In genomic region chr6:97401533-97401932, GRCh38 we compare ENCODE assay signal across 17 cellular contexts.
A peak's percentile ranks its signal among the peaks of the same experiment; 100 is the strongest.
DNase-seq lines count a peak whose midpoint lies in the region; ATAC-seq and TF ChIP-seq lines count a peak whose summit lies in the region.
"Had no signal": no experiment of that assay in that cellular context is flagged by ENCODE, and none has a peak within 500 bp of the region (broad histone marks: within the 10 kb centered on the region; RNA-seq: fewer than 3 reads in every experiment).

No MANE protein-coding gene starts in this region.

- H3K36me3 ChIP-seq in heart left ventricle = no peaks in the 10 kb centered on the region

- no peak for TF ChIP-seq POLR2A in heart left ventricle (IDR thresholded peaks at IDR 0.05)

- H3K27me3 ChIP-seq in heart left ventricle = no peaks in the 10 kb centered on the region

- 21 to 30% (median 24%) methylated on average over 2 of the region's 2 CpGs for WGBS in heart left ventricle, 4 donors

- no peak for DNase-seq in heart left ventricle
- no peak for DNase-seq in left cardiac atrium
- peak; percentile 18 for DNase-seq in RKO (ENCODE audit: low spot score)
- peak; percentile 87 for DNase-seq in fibroblast of the aortic adventitia (ENCODE audit: low read depth)
- DNase-seq in superior temporal gyrus (ENCODE audit: extremely low spot score) = peak; percentile 7
- DNase-seq in GM19240 (ENCODE audit: insufficient read length, low spot score) = no peak
- no peak for DNase-seq in DMS114 treated with DMSO at 0.1 percent for 48 hours (lab: John Stamatoyannopoulos, UW; ENCODE audit: unreplicated experiment)
- DNase-seq: activated CD4-positive, alpha-beta T cell treated with anti-CD3 and anti-CD28 coated beads for 48 hours; activated naive CD8-positive, alpha-beta T cell treated with anti-CD3 and anti-CD28 coated beads, Interleukin-2, amount 10 ng/mL, durations not matched to agents 7 days and 5 days; activated T-cell treated with anti-CD3 and anti-CD28 coated beads, Interleukin-2, amount 50 U/mL, for 1 hour; erythroblast; naive thymus-derived CD8-positive, alpha-beta T cell; NCI-H2081; psoas muscle; SHP77 treated with DMSO at 0.1 percent for 48 hours; T-helper 9 cell had no signal

- no peak overlapping the region for H3K27ac ChIP-seq in heart left ventricle
- H3K27ac ChIP-seq: psoas muscle had no signal

- H3K9me3 ChIP-seq in heart left ventricle = peaks cover 0 to 8% (median 0%) of the 10 kb centered on the region in 12 donors
- H3K9me3 ChIP-seq: psoas muscle had no signal

- ATAC-seq in heart left ventricle = peak in 3 of 4 donors; percentile 38 to 95 (median 59)
- ATAC-seq in left cardiac atrium = no peak
- ATAC-seq in GM19463 (IDR thresholded peaks at IDR 0.05; ENCODE audit: unreplicated experiment) = no peak
- ATAC-seq: naive thymus-derived CD8-positive, alpha-beta T cell; psoas muscle had no signal

- no peak overlapping the region for H3K4me3 ChIP-seq in heart left ventricle
- no peak overlapping the region for H3K4me3 ChIP-seq in fibroblast of the aortic adventitia (ENCODE audit: low read depth, low read length)
- H3K4me3 ChIP-seq: psoas muscle had no signal

- H3K4me1 ChIP-seq in heart left ventricle = peaks cover 0 to 7% (median 0%) of the 10 kb centered on the region in 12 donors
- H3K4me1 ChIP-seq: psoas muscle had no signal

- TF ChIP-seq CTCF in heart left ventricle (IDR thresholded peaks at IDR 0.05) (no peak), fibroblast of the aortic adventitia (IDR thresholded peaks at IDR 0.05; ENCODE audit: insufficient read depth, low read length) (no peak)

- intact Hi-C loops in heart left ventricle (cut with DNase I) (no loop called here), left cardiac atrium (cut with DNase I) (no loop called here)

Comparison
In these comparisons a context has a peak if more than half of its experiments do, and no peak if none do; other contexts are left out.
1. ATAC-seq: peak in heart left ventricle (3 of 4); none in left cardiac atrium (0 of 2) and GM19463 (single experiment).
2. DNase-seq: peak in RKO (single experiment), fibroblast of the aortic adventitia (single experiment) and superior temporal gyrus (single experiment); none in heart left ventricle (0 of 5), left cardiac atrium (single experiment), GM19240 (single experiment) and DMS114 treated with DMSO at 0.1 percent for 48 hours (single experiment).